ENCODE assay signal across 19 cellular contexts in genomic region chr1:209406111-209406654, GRCh38.
A peak's percentile ranks its signal among the peaks of the same experiment; 100 is the strongest.
DNase-seq lines count a peak whose midpoint lies in the region; ATAC-seq and TF ChIP-seq lines count a peak whose summit lies in the region.
"Had no signal": no experiment of that assay in that cellular context is flagged by ENCODE, and none has a peak within 500 bp of the region (broad histone marks: within the 10 kb centered on the region; RNA-seq: fewer than 3 reads in every experiment).

No MANE protein-coding gene starts in this region.

- H3K9ac ChIP-seq in SK-N-SH (no peak overlapping the region), smooth muscle cell (ENCODE audit: low read depth) (no peak overlapping the region)

- H3K4me2 ChIP-seq in SK-N-SH: no peak overlapping the region
- peak overlapping the region; percentile 73 for H3K4me2 ChIP-seq in smooth muscle cell

- no peaks in the 10 kb centered on the region for H3K9me2 ChIP-seq in SK-N-SH

- no peaks in the 10 kb centered on the region for H3K27me3 ChIP-seq in SK-N-SH (ENCODE audit: insufficient read depth)
- no peaks in the 10 kb centered on the region for H3K27me3 ChIP-seq in smooth muscle cell (ENCODE audit: low read depth)
- peaks cover 44% of the 10 kb centered on the region for H3K27me3 ChIP-seq in left ventricle myocardium inferior (ENCODE audit: low read depth)
- H3K27me3 ChIP-seq: brain microvascular endothelial cell had no signal

- peaks cover 14% of the 10 kb centered on the region for H3K36me3 Mint-ChIP-seq in HFFc6 (ENCODE audit: low read depth)
- H3K36me3 Mint-ChIP-seq: activated CD8-positive, alpha-beta memory T cell treated with anti-CD3 and anti-CD28 coated beads, Interleukin-2, amount 10 ng/mL, durations not matched to agents 7 days and 5 days had no signal

- H3F3A ChIP-seq in SK-N-SH (replicated peaks; ENCODE audit: insufficient read depth) (peaks cover 7% of the 10 kb centered on the region), smooth muscle cell (ENCODE audit: low read depth) (peaks cover 9% of the 10 kb centered on the region)

- H3K4me3 ChIP-seq in SK-N-SH (ENCODE audit: low read depth in 2 of 2, low read length in 1 of 2) (no peak overlapping the region), smooth muscle cell (no peak overlapping the region), left ventricle myocardium inferior (no peak overlapping the region)
- H3K4me3 ChIP-seq: thoracic aorta had no signal

- TF ChIP-seq EP300 in SK-N-SH (IDR thresholded peaks at IDR 0.05; ENCODE audit: borderline replicate concordance in 1 of 2, low read depth in 1 of 2, low read length in 1 of 2): no peak

- CTCF ChIA-PET in SK-N-SH (lab: Yijun Ruan, JAX): interaction anchor here (0.6 kb wide), 1 partner anchor 12 kb away, joined by 3 read pairs; no protein-coding TSS in a partner anchor

- no peaks in the 10 kb centered on the region for H3K9me3 ChIP-seq in SK-N-SH
- H3K9me3 ChIP-seq in smooth muscle cell (replicated peaks; ENCODE audit: low read depth): no peaks in the 10 kb centered on the region
- H3K9me3 ChIP-seq in left ventricle myocardium inferior (replicated peaks): no peaks in the 10 kb centered on the region
- H3K9me3 ChIP-seq: thoracic aorta had no signal

- TF ChIP-seq CTCF in HFFc6 (IDR thresholded peaks at IDR 0.05) (no peak), SK-N-SH (IDR thresholded peaks at IDR 0.05) (no peak), smooth muscle cell (IDR thresholded peaks at IDR 0.05; ENCODE audit: borderline replicate concordance, insufficient read depth, poor library complexity, severe bottlenecking) (no peak), left ventricle myocardium inferior (IDR thresholded peaks at IDR 0.05; ENCODE audit: borderline replicate concordance) (no peak)

- H3K27ac Mint-ChIP-seq in HFFc6: peak overlapping the region; percentile 76
- H3K27ac Mint-ChIP-seq: activated CD8-positive, alpha-beta memory T cell treated with anti-CD3 and anti-CD28 coated beads, Interleukin-2, amount 10 ng/mL, durations not matched to agents 7 days and 5 days; activated naive CD8-positive, alpha-beta T cell treated with anti-CD3 and anti-CD28 coated beads, Interleukin-2, amount 50 U/mL, for 24 hours; activated T-helper 17 cell treated with anti-CD3 and anti-CD28 coated beads, Interleukin-2, amount 50 U/mL, for 72 hours had no signal

- H3K4me3 Mint-ChIP-seq in HFFc6: peak overlapping the region; percentile 70
- H3K4me3 Mint-ChIP-seq: activated CD8-positive, alpha-beta memory T cell treated with anti-CD3 and anti-CD28 coated beads, Interleukin-2, amount 10 ng/mL, durations not matched to agents 7 days and 5 days; activated naive CD8-positive, alpha-beta T cell treated with anti-CD3 and anti-CD28 coated beads, Interleukin-2, amount 50 U/mL, for 24 hours; activated T-helper 17 cell treated with anti-CD3 and anti-CD28 coated beads, Interleukin-2, amount 50 U/mL, for 72 hours had no signal

- H3K4me1 ChIP-seq in SK-N-SH (ENCODE audit: control insufficient read depth in 1 of 2, insufficient read depth in 2 of 2, low read depth in 1 of 2, low read length in 1 of 2) (peaks cover under 1 to 21% of the 10 kb centered on the region in 2 experiments; a peak in 3 of 4 replicates), smooth muscle cell (ENCODE audit: low read depth) (peaks cover 15% of the 10 kb centered on the region), left ventricle myocardium inferior (peaks cover 3% of the 10 kb centered on the region)

- H3K9me3 Mint-ChIP-seq in HFFc6: peaks cover 6% of the 10 kb centered on the region
- H3K9me3 Mint-ChIP-seq: activated naive CD8-positive, alpha-beta T cell treated with anti-CD3 and anti-CD28 coated beads, Interleukin-2, amount 50 U/mL, for 24 hours; activated T-helper 17 cell treated with anti-CD3 and anti-CD28 coated beads, Interleukin-2, amount 50 U/mL, for 72 hours had no signal

- H3K4me1 Mint-ChIP-seq in HFFc6 (ENCODE audit: low read depth): peaks cover 38% of the 10 kb centered on the region
- H3K4me1 Mint-ChIP-seq: activated CD8-positive, alpha-beta memory T cell treated with anti-CD3 and anti-CD28 coated beads, Interleukin-2, amount 10 ng/mL, durations not matched to agents 7 days and 5 days; activated naive CD8-positive, alpha-beta T cell treated with anti-CD3 and anti-CD28 coated beads, Interleukin-2, amount 50 U/mL, for 24 hours; activated T-helper 17 cell treated with anti-CD3 and anti-CD28 coated beads, Interleukin-2, amount 50 U/mL, for 72 hours had no signal

- DNase-seq in HFFc6 (no peak), SK-N-SH (no peak), fibroblast of peridontal ligament (ENCODE audit: extremely low read depth) (peak; percentile 45), smooth muscle cell (lab: John Stamatoyannopoulos, UW; ENCODE audit: unreplicated experiment) (no peak), cortex of kidney (lab: John Stamatoyannopoulos, UW) (no peak), left ventricle myocardium inferior (no peak)
- DNase-seq: activated CD4-positive, alpha-beta T cell treated with anti-CD3 and anti-CD28 coated beads for 4 hours; activated CD8-positive, alpha-beta memory T cell treated with anti-CD3 and anti-CD28 coated beads, Interleukin-2, amount 10 ng/mL, durations not matched to agents 7 days and 5 days; activated naive CD8-positive, alpha-beta T cell treated with anti-CD3 and anti-CD28 coated beads, Interleukin-2, amount 50 U/mL, for 24 hours; brain microvascular endothelial cell; dermis blood vessel endothelial cell; DMS79 treated with DMSO at 0.1 percent for 48 hours; NCI-H1694; NCI-H226; stimulated activated CD4-positive, alpha-beta T cell treated with anti-CD3 and anti-CD28 coated beads, Interleukin-15, amount 100 ng/mL, for 24 hours had no signal

- H3K79me2 ChIP-seq in SK-N-SH (ENCODE audit: insufficient read depth): no peaks in the 10 kb centered on the region
- no peaks in the 10 kb centered on the region for H3K79me2 ChIP-seq in smooth muscle cell (ENCODE audit: low read depth)

- H3K27ac ChIP-seq in SK-N-SH (ENCODE audit: low read depth in 2 of 2, low read length in 1 of 2) (no peak overlapping the region), smooth muscle cell (ENCODE audit: low read depth) (peak overlapping the region; percentile 69), left ventricle myocardium inferior (replicated peaks) (no peak overlapping the region)
- H3K27ac ChIP-seq: thoracic aorta had no signal

- H3K27me3 Mint-ChIP-seq in HFFc6 (ENCODE audit: insufficient read depth): no peaks in the 10 kb centered on the region

- H4K20me1 ChIP-seq in SK-N-SH (ENCODE audit: insufficient read depth): no peaks in the 10 kb centered on the region
- no peaks in the 10 kb centered on the region for H4K20me1 ChIP-seq in smooth muscle cell (ENCODE audit: low read depth)

- WGBS in SK-N-SH (ENCODE audit: low lambda C conversion rate): 68% methylated on average over 3 of the region's 3 CpGs
- WGBS in smooth muscle cell (ENCODE audit: low lambda C conversion rate): 44% methylated on average over 3 of the region's 3 CpGs

- intact Hi-C loops in left ventricle myocardium inferior (cut with micrococcal nuclease): no loop called here

- POLR2A ChIA-PET in SK-N-SH (lab: Yijun Ruan, JAX): interaction anchor here (0.6 kb wide), 1 partner anchor 10 kb away, joined by 7 read pairs; no protein-coding TSS in a partner anchor

- H3K36me3 ChIP-seq in SK-N-SH (replicated peaks in 1 of 2; ENCODE audit: control insufficient read depth in 1 of 2, insufficient read depth in 2 of 2, low read length in 1 of 2): no peaks in the 10 kb centered on the region
- no peaks in the 10 kb centered on the region for H3K36me3 ChIP-seq in smooth muscle cell (ENCODE audit: low read depth)
- no peaks in the 10 kb centered on the region for H3K36me3 ChIP-seq in left ventricle myocardium inferior
- H3K36me3 ChIP-seq: brain microvascular endothelial cell, thoracic aorta had no signal

- no peak for ATAC-seq in GM19452 (IDR thresholded peaks at IDR 0.05; ENCODE audit: unreplicated experiment)
- ATAC-seq: activated CD8-positive, alpha-beta memory T cell treated with anti-CD3 and anti-CD28 coated beads, Interleukin-2, amount 10 ng/mL, durations not matched to agents 7 days and 5 days; activated naive CD8-positive, alpha-beta T cell treated with anti-CD3 and anti-CD28 coated beads, Interleukin-2, amount 50 U/mL, for 24 hours; activated T-helper 17 cell treated with anti-CD3 and anti-CD28 coated beads, Interleukin-2, amount 50 U/mL, for 72 hours; left lobe of liver had no signal

- no peak for TF ChIP-seq RAD21 in SK-N-SH (IDR thresholded peaks at IDR 0.05; ENCODE audit: low read length)

- H2AFZ ChIP-seq in SK-N-SH (ENCODE audit: low read depth) (peak overlapping the region; percentile 53; the same call in 1 of the 2 replicates), smooth muscle cell (ENCODE audit: low read depth) (peak overlapping the region; percentile 33)

TF ChIP-seq in SK-N-SH, 30 proteins besides CTCF, POLR2A, EP300 and RAD21 (continues in another document):
- TF ChIP-seq RCOR1 (IDR thresholded peaks at IDR 0.05; ENCODE audit: low read length) (no peak), FOXM1 (IDR thresholded peaks at IDR 0.05; ENCODE audit: low read depth) (no peak), TAF1 (IDR thresholded peaks at IDR 0.05; ENCODE audit: borderline replicate concordance, low read depth, low read length) (no peak), PBX3 (IDR thresholded peaks at IDR 0.05) (no peak), ELF1 (IDR thresholded peaks at IDR 0.05) (no peak), SIN3A (IDR thresholded peaks at IDR 0.05; ENCODE audit: borderline replicate concordance, low read depth, low read length) (no peak), RFX5 (IDR thresholded peaks at IDR 0.05; ENCODE audit: low read length) (no peak), TEAD4 (IDR thresholded peaks at IDR 0.05; ENCODE audit: borderline replicate concordance, insufficient read depth) (no peak), JUND (IDR thresholded peaks at IDR 0.05) (no peak), FOSL2 (IDR thresholded peaks at IDR 0.05; ENCODE audit: borderline replicate concordance, low read depth) (no peak), MAX (IDR thresholded peaks at IDR 0.05; ENCODE audit: low read depth) (no peak), GATA2 (CRISPR knock-in tag; IDR thresholded peaks at IDR 0.05) (no peak), YY1 (IDR thresholded peaks at IDR 0.05; ENCODE audit: low read depth) (no peak)
